Comparison of ENCODE assay signal across 29 cellular contexts in genomic region chr3:169150343-169150742, GRCh38.
A peak's percentile ranks its signal among the peaks of the same experiment; 100 is the strongest.
DNase-seq lines count a peak whose midpoint lies in the region; ATAC-seq, FAIRE-seq and TF ChIP-seq lines count a peak whose summit lies in the region.
"Had no signal": no experiment of that assay in that cellular context is flagged by ENCODE, and none has a peak within 500 bp of the region (broad histone marks: within the 10 kb centered on the region; RNA-seq: fewer than 3 reads in every experiment).

No MANE protein-coding gene starts in this region.

- no peak overlapping the region for H3K27ac ChIP-seq in HCT116 (ENCODE audit: low read depth, low read length)
- H3K27ac ChIP-seq in K562 (ENCODE audit: extremely low read depth, low read depth, low read length): no peak overlapping the region
- H3K27ac ChIP-seq in gastrocnemius medialis: peak overlapping the region in 3 of 4 donors; percentile 24 to 73 (median 72)
- H3K27ac ChIP-seq: testis, WERI-Rb-1 had no signal

- BruUV-seq in HCT116 (replicated peaks; lab: Mats Ljungman, UMichigan) (no TSS peak), K562 (replicated peaks; lab: Mats Ljungman, UMichigan) (no TSS peak)

- H3K4me1 Mint-ChIP-seq in mesothelial cell of epicardium: peaks cover 56% of the 10 kb centered on the region

- peak overlapping the region; percentile 66 for H3K27ac Mint-ChIP-seq in mesothelial cell of epicardium
- H3K27ac Mint-ChIP-seq: activated naive CD8-positive, alpha-beta T cell; CD8-positive, alpha-beta T cell; H9; naive thymus-derived CD8-positive, alpha-beta T cell had no signal

- H3K27me3 Mint-ChIP-seq in mesothelial cell of epicardium (ENCODE audit: low read depth): peaks cover 35% of the 10 kb centered on the region

- H3K9me1 ChIP-seq in K562 (ENCODE audit: control insufficient read depth, insufficient read depth, low read length): no peaks in the 10 kb centered on the region

- DNase-seq in HCT116 (ENCODE audit: low read depth, low spot score): no peak
- DNase-seq in K562 (ENCODE audit: extremely low read depth in 1 of 4, low spot score in 3 of 4): no peak
- no peak for DNase-seq in mesothelial cell of epicardium (ENCODE audit: low spot score in 2 of 2, unreplicated experiment in 2 of 2)
- DNase-seq in gastrocnemius medialis: no peak
- DNase-seq in posterior vena cava (ENCODE audit: low spot score): no peak
- DNase-seq in AG08395 (ENCODE audit: low spot score): no peak
- DNase-seq: activated CD4-positive, alpha-beta T cell treated with anti-CD3 and anti-CD28 coated beads for 4 hours; activated T-cell treated with anti-CD3 and anti-CD28 coated beads for 4 hours; anterior cingulate cortex; CD8-positive, alpha-beta T cell; DMS 273 treated with DMSO at 0.1 percent for 48 hours; EL; glutamatergic neuron; H9; naive thymus-derived CD8-positive, alpha-beta T cell; NCI-H1436 treated with DMSO at 0.1 percent for 48 hours; NCI-H345; NCI-H69; stimulated activated naive CD4-positive, alpha-beta T cell; testis; WERI-Rb-1 had no signal

- H3K27me3 ChIP-seq in HCT116 (ENCODE audit: insufficient read depth, low read length) (peaks cover 18% of the 10 kb centered on the region; the same call in 1 of the 2 replicates), K562 (ENCODE audit: control insufficient read depth in 2 of 2, insufficient read depth in 2 of 2, low read length in 2 of 2) (no peaks in the 10 kb centered on the region; a peak in 1 of 5 replicates), gastrocnemius medialis (peaks cover 40 to 54% (median 44%) of the 10 kb centered on the region in 3 donors)
- H3K27me3 ChIP-seq: testis had no signal

- H3K9me2 ChIP-seq in HCT116 (ENCODE audit: insufficient read depth): no peaks in the 10 kb centered on the region

- H3K4me3 ChIP-seq in HCT116 (replicated peaks in 1 of 2; ENCODE audit: low read depth in 1 of 2, low read length in 2 of 2) (no peak overlapping the region), K562 (no peak overlapping the region), gastrocnemius medialis (no peak overlapping the region)

- TF ChIP-seq RAD21 in HCT116 (IDR thresholded peaks at IDR 0.05; ENCODE audit: low read depth) (no peak), K562 (CRISPR knock-in tag; conservative IDR thresholded peaks at IDR 0.05 in 1 of 2, IDR thresholded peaks at IDR 0.05 in 1 of 2) (no peak)

- H4K20me1 ChIP-seq in HCT116 (ENCODE audit: insufficient read depth) (no peaks in the 10 kb centered on the region; the same call in 1 of the 2 replicates), K562 (replicated peaks; ENCODE audit: control insufficient read depth, insufficient read depth, low read length) (no peaks in the 10 kb centered on the region)

- H3K79me2 ChIP-seq in HCT116 (ENCODE audit: insufficient read depth, low read length) (no peaks in the 10 kb centered on the region), K562 (ENCODE audit: control insufficient read depth, insufficient read depth, low read length) (peaks cover 11% of the 10 kb centered on the region)

- no peaks in the 10 kb centered on the region for H3K36me3 Mint-ChIP-seq in mesothelial cell of epicardium
- H3K36me3 Mint-ChIP-seq: activated naive CD8-positive, alpha-beta T cell; CD8-positive, alpha-beta T cell had no signal

- TF ChIP-seq POLR2A in HCT116 (IDR thresholded peaks at IDR 0.05; ENCODE audit: borderline replicate concordance, extremely low read depth, insufficient read depth, insufficient read length) (no peak), K562 (conservative IDR thresholded peaks at IDR 0.05) (no peak), gastrocnemius medialis (IDR thresholded peaks at IDR 0.05) (no peak)

- peak overlapping the region; percentile 23 for H3K4me3 Mint-ChIP-seq in mesothelial cell of epicardium
- H3K4me3 Mint-ChIP-seq: activated naive CD8-positive, alpha-beta T cell; CD8-positive, alpha-beta T cell had no signal

- no peak for TF ChIP-seq CTCF in HCT116 (IDR thresholded peaks at IDR 0.05 in 2 of 3, conservative IDR thresholded peaks at IDR 0.05 in 1 of 3; ENCODE audit: borderline replicate concordance in 1 of 3, insufficient read depth in 1 of 3, low read depth in 2 of 3, low read length in 2 of 3)
- no peak for TF ChIP-seq CTCF in K562 (IDR thresholded peaks at IDR 0.05 in 2 of 3, conservative IDR thresholded peaks at IDR 0.05 in 1 of 3; ENCODE audit: insufficient read depth in 2 of 3, low read depth in 1 of 3, low read length in 3 of 3)
- no peak for TF ChIP-seq CTCF in mesothelial cell of epicardium (IDR thresholded peaks at IDR 0.05; ENCODE audit: unreplicated experiment)
- no peak for TF ChIP-seq CTCF in gastrocnemius medialis (IDR thresholded peaks at IDR 0.05 in 4 of 5, conservative IDR thresholded peaks at IDR 0.05 in 1 of 5)

- TF ChIP-seq EP300 in K562 (IDR thresholded peaks at IDR 0.05; ENCODE audit: low read length): no peak

- H3K9ac ChIP-seq in HCT116 (ENCODE audit: low read length) (no peak overlapping the region), K562 (ENCODE audit: insufficient read depth in 1 of 2, low read depth in 2 of 2, low read length in 2 of 2) (no peak overlapping the region)

- intact Hi-C loops in HCT116 (cut with micrococcal nuclease) (no loop called here), K562 (cut with micrococcal nuclease) (no loop called here), gastrocnemius medialis (cut with DNase I; ENCODE audit: low total_unique reads) (loop anchor here (10.0 kb wide), 1 partner anchor 594 kb away; no protein-coding TSS in a partner anchor), posterior vena cava (cut with DNase I) (loop anchor here in 1 of 2 donors (10.0 kb wide), 1 partner anchor 594 kb away; no protein-coding TSS in a partner anchor)

- no peaks in the 10 kb centered on the region for H3K9me3 ChIP-seq in HCT116 (ENCODE audit: control insufficient read depth in 1 of 2, insufficient read depth in 1 of 2, low read depth in 1 of 2, low read length in 2 of 2)
- no peaks in the 10 kb centered on the region for H3K9me3 ChIP-seq in K562 (replicated peaks; ENCODE audit: control insufficient read depth, insufficient read depth, low read depth, low read length)
- H3K9me3 ChIP-seq in gastrocnemius medialis: no peaks in the 10 kb centered on the region
- H3K9me3 ChIP-seq: testis had no signal

- H3K4me1 ChIP-seq in HCT116 (ENCODE audit: control insufficient read depth in 1 of 2, insufficient read depth in 2 of 2, low read length in 2 of 2) (peaks cover 2 to 24% of the 10 kb centered on the region in 2 experiments; a peak in 3 of 4 replicates), K562 (replicated peaks in 1 of 2; ENCODE audit: control insufficient read depth in 2 of 2, insufficient read depth in 2 of 2, low read length in 2 of 2) (peaks cover 6 to 15% of the 10 kb centered on the region in 2 experiments; a peak in 4 of 5 replicates), gastrocnemius medialis (peaks cover 8 to 19% of the 10 kb centered on the region in 2 donors)

- WGBS in K562 (ENCODE audit: insufficient coverage, low coverage, missing lambda C conversion rate): 40% methylated on average over 3 of the region's 3 CpGs

- in situ Hi-C loops in K562 (cut with MboI) (no loop called here), gastrocnemius medialis (cut with MboI; ENCODE audit: low sequenced_read_pairs in 4 of 4) (loop anchor here in 1 of 4 donors (25.0 kb wide), 1 partner anchor 512 kb away; the partner anchor contains the start of gene MECOM)

- no peak for FAIRE-seq in K562 (lab: Jason Lieb, UNC)
- FAIRE-seq: bronchial epithelial cell, GM18507, HepG2, RCC 7860 had no signal

- POLR2A ChIA-PET in HCT116 (lab: Charles Lee): interaction anchor here (0.7 kb wide), 1 partner anchor 1393 kb away, joined by 7 read pairs; no protein-coding TSS in a partner anchor
- POLR2A ChIA-PET in K562 (lab: Yijun Ruan, JAX): no interaction called here

- ATAC-seq in HCT116 (no peak), K562 (no peak), gastrocnemius medialis (no peak), HG03432 (IDR thresholded peaks at IDR 0.05; ENCODE audit: unreplicated experiment) (no peak), HG02798 (IDR thresholded peaks at IDR 0.05; ENCODE audit: poor library complexity, unreplicated experiment) (no peak)
- ATAC-seq: CD8-positive, alpha-beta T cell; left lobe of liver; naive thymus-derived CD8-positive, alpha-beta T cell had no signal

- RAD21 ChIA-PET in HCT116 (lab: Charles Lee; ENCODE audit: low non-redundant PET in 1 of 2, low total read pairs in 2 of 2, uncharacterized antibody in 2 of 2, unreplicated experiment in 2 of 2): interaction anchor here in 1 of 2 experiments (2.0 kb wide), 1 partner anchor 519 kb away, joined by 5 read pairs; no protein-coding TSS in a partner anchor

- CTCF ChIA-PET in HCT116 (lab: Charles Lee): interaction anchor here (1.6 to 2.4 kb wide), 2 partner anchors 518 to 520 kb away, joined by 6 to 15 read pairs; no protein-coding TSS in a partner anchor
- CTCF ChIA-PET in K562 (lab: Yijun Ruan, JAX; ENCODE audit: low intra/inter-chr PET ratio): interaction anchor here (1.8 kb wide), 1 partner anchor 512 kb away, joined by 9 read pairs; no protein-coding TSS in a partner anchor

- no peaks in the 10 kb centered on the region for H3K9me3 Mint-ChIP-seq in mesothelial cell of epicardium
- H3K9me3 Mint-ChIP-seq: CD8-positive, alpha-beta T cell; H9 had no signal

- H3K4me2 ChIP-seq in HCT116 (ENCODE audit: low read length) (no peak overlapping the region), K562 (ENCODE audit: insufficient read depth, low read length) (no peak overlapping the region)

- H2AFZ ChIP-seq in HCT116 (ENCODE audit: low read depth, low read length, poor library complexity, severe bottlenecking) (peak overlapping the region; percentile 81), K562 (ENCODE audit: low read depth, low read length) (0 out of 2 replicates have a peak overlapping the region, but pooled peaks have one; percentile 27)

- H3K36me3 ChIP-seq in HCT116 (ENCODE audit: control insufficient read depth in 1 of 2, insufficient read depth in 2 of 2, low read length in 2 of 2) (no peaks in the 10 kb centered on the region), K562 (ENCODE audit: control insufficient read depth, insufficient read depth, low read length) (no peaks in the 10 kb centered on the region), gastrocnemius medialis (no peaks in the 10 kb centered on the region)
- H3K36me3 ChIP-seq: WERI-Rb-1 had no signal

TF ChIP-seq in HCT116, 20 proteins besides CTCF, POLR2A, EP300 and RAD21 (continues in another document):
- TF ChIP-seq SRF (IDR thresholded peaks at IDR 0.05; ENCODE audit: low read depth) (no peak), POLR2AphosphoS5 (IDR thresholded peaks at IDR 0.05; ENCODE audit: low read depth, low read length) (no peak), EZH2 (IDR thresholded peaks at IDR 0.05) (no peak)

TF ChIP-seq in K562, 482 proteins besides CTCF, POLR2A, EP300 and RAD21 (continues in another document):
- TF ChIP-seq SMAD4 (CRISPR knock-in tag; conservative IDR thresholded peaks at IDR 0.05) (no peak), CCNT2 (IDR thresholded peaks at IDR 0.05; ENCODE audit: borderline replicate concordance, extremely low read depth, insufficient read length, low read depth, low read length) (no peak), C11orf30 (IDR thresholded peaks at IDR 0.05; ENCODE audit: low read depth) (no peak)

Comparison
In these comparisons a context has a peak if more than half of its experiments do, and no peak if none do; other contexts are left out.
1. H3K27ac ChIP-seq: peak in gastrocnemius medialis (3 of 4); none in HCT116 (single experiment) and K562 (single experiment).